Comparison of ENCODE assay signal across 8 cellular contexts in the genomic region with DNA sequence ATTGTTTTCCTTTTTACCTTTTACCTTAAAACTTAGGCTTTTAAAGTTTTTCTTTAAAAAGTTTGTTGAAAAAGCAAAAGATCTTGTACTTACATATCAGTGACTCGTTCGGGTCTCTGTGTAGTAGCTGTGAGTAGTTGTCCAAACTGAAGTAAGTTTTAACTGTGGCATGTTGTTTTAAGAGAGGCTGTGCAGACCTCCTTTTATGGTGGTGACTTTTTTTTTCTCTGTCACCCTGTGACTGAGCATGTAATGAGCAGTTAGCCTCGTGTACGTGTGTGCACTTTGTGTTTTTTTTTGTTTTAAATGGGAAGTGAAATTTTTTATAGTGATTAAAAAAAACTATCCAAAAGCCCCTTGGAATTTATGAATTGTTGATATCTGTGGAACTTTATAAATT. TPM values are rescaled to one million over a fixed set of nuclear protein-coding genes. Genes with fewer than 3 reads are reported as not detected.
DNase-seq lines count a peak whose midpoint lies in the region; ATAC-seq and TF ChIP-seq lines count a peak whose summit lies in the region.

A gene with protein sequence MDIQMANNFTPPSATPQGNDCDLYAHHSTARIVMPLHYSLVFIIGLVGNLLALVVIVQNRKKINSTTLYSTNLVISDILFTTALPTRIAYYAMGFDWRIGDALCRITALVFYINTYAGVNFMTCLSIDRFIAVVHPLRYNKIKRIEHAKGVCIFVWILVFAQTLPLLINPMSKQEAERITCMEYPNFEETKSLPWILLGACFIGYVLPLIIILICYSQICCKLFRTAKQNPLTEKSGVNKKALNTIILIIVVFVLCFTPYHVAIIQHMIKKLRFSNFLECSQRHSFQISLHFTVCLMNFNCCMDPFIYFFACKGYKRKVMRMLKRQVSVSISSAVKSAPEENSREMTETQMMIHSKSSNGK (minus strand): TSS at position 153 of the 400 bp plus-strand sequence. CDS start 11,254 bp downstream, outside the sequence.

- H3K4me1 ChIP-seq in ascending aorta: peaks cover 0 to 26% of the 10 kb centered on the region in 2 donors
- peaks cover 25% of the 10 kb centered on the region for H3K4me1 ChIP-seq in vagina

- DNase-seq in ELR (ENCODE audit: low read depth): peak; percentile 58
- no peak for DNase-seq in ascending aorta (ENCODE audit: low spot score in 2 of 2)
- peak; percentile 55 to 89 for DNase-seq in lung microvascular endothelial cell (ENCODE audit: low read depth in 2 of 2)
- DNase-seq in vagina (ENCODE audit: extremely low spot score in 2 of 2): no peak
- DNase-seq in DMS153 treated with DMSO at 0.1 percent for 48 hours (lab: John Stamatoyannopoulos, UW; ENCODE audit: unreplicated experiment): no peak
- no peak for DNase-seq in stimulated activated CD8-positive, alpha-beta memory T cell treated with anti-CD3 and anti-CD28 coated beads, Interleukin-4, amount 100 ng/mL, for 48 hours

- H3K27me3 ChIP-seq in ascending aorta: no peaks in the 10 kb centered on the region
- H3K27me3 ChIP-seq in vagina: no peaks in the 10 kb centered on the region

- no peaks in the 10 kb centered on the region for H3K36me3 ChIP-seq in ascending aorta
- H3K36me3 ChIP-seq in vagina: no peaks in the 10 kb centered on the region

- intact Hi-C loops in ascending aorta (cut with DNase I): no loop called here
- intact Hi-C loops in vagina (cut with DNase I): no loop called here

- TF ChIP-seq POLR2A in vagina (IDR thresholded peaks at IDR 0.05): peak in 1 of 2 donors; percentile 30

- H3K4me3 ChIP-seq in ascending aorta: peak within 1 kb of the TSS; percentile 10 to 50
- H3K4me3 ChIP-seq in vagina: peak within 1 kb of the TSS in 1 of 2 donors; percentile 13

- H3K9me3 ChIP-seq in ascending aorta (no peaks in the 10 kb centered on the region), vagina (no peaks in the 10 kb centered on the region)

- TF ChIP-seq CTCF in ascending aorta (IDR thresholded peaks at IDR 0.05) (no peak), vagina (IDR thresholded peaks at IDR 0.05) (no peak)

- ATAC-seq in GM21390 (IDR thresholded peaks at IDR 0.05; ENCODE audit: unreplicated experiment): peak; percentile 52
- ATAC-seq in HG03565 (IDR thresholded peaks at IDR 0.05; ENCODE audit: unreplicated experiment): peak; percentile 43

- H3K27ac ChIP-seq in ascending aorta (peak within 1 kb of the TSS; percentile 80 to 85), vagina (peak within 1 kb of the TSS; percentile 64)

RNA-seq across cellular contexts. Expression of the gene that starts here (rescaled TPM):
- total RNA-seq in ascending aorta: 1.1 TPM
- 0.40 and 1.1 TPM in 2 replicates for total RNA-seq in lung microvascular endothelial cell
- 12.0 TPM for total RNA-seq in vagina

Comparison
In these comparisons a context has a peak if more than half of its experiments do, and no peak if none do; other contexts are left out.
1. DNase-seq: peak in ELR (single experiment) and lung microvascular endothelial cell (2 of 2); none in ascending aorta (0 of 2), vagina (0 of 2), DMS153 treated with DMSO at 0.1 percent for 48 hours (single experiment) and stimulated activated CD8-positive, alpha-beta memory T cell treated with anti-CD3 and anti-CD28 coated beads, Interleukin-4, amount 100 ng/mL, for 48 hours (single experiment).